In genomic region chr4:145937990-145938611, GRCh38 we compare ENCODE assay signal across 8 cellular contexts. TPM values are rescaled to one million over a fixed set of nuclear protein-coding genes. Genes with fewer than 3 reads are reported as not detected.
DNase-seq lines count a peak whose midpoint lies in the region; ATAC-seq and TF ChIP-seq lines count a peak whose summit lies in the region.

No MANE protein-coding gene starts in this region.

- H3K27ac ChIP-seq in ectodermal cell (ENCODE audit: insufficient read depth, low read depth, low read length, poor library complexity, severe bottlenecking): peak overlapping the region; percentile 62
- H3K27ac ChIP-seq in mesodermal cell (ENCODE audit: low read depth, low read length, severe bottlenecking): peak overlapping the region; percentile 86

- H3K4me1 Mint-ChIP-seq in stimulated activated memory B cell treated with anti-CD40 and anti-IgM and Interleukin-4, amounts not matched to agents 10 μg/mL and 1 μg/mL and 100 μg/mL, for 72 hours: peaks cover 30% of the 10 kb centered on the region

- DNase-seq in NCI-H2107 treated with DMSO at 0.1 percent for 48 hours (lab: John Stamatoyannopoulos, UW; ENCODE audit: unreplicated experiment) (peak; percentile 12), NCI-H2107 (lab: John Stamatoyannopoulos, UW) (no peak), LNCaP clone FGC (ENCODE audit: low read depth) (no peak)
- peak; percentile 35 for DNase-seq in activated CD4-positive, alpha-beta T cell treated with anti-CD3 and anti-CD28 coated beads, Interleukin-2, amount 50 U/mL, for 1 hour

- peak overlapping the region; percentile 88 for H3K27ac Mint-ChIP-seq in stimulated activated memory B cell treated with anti-CD40 and anti-IgM and Interleukin-4, amounts not matched to agents 10 μg/mL and 1 μg/mL and 100 μg/mL, for 72 hours

- no peak for TF ChIP-seq CTCF in LNCaP clone FGC (IDR thresholded peaks at IDR 0.05; ENCODE audit: control insufficient read depth, extremely low read depth, insufficient read depth)

- H3K36me3 ChIP-seq in ectodermal cell (ENCODE audit: control insufficient read depth, insufficient read depth, low read length) (no peaks in the 10 kb centered on the region), mesodermal cell (ENCODE audit: control insufficient read depth, insufficient read depth, low read length) (peaks cover 5% of the 10 kb centered on the region)

- ATAC-seq in stimulated activated memory B cell treated with anti-CD40 and anti-IgM and Interleukin-4, amounts not matched to agents 10 μg/mL and 1 μg/mL and 100 μg/mL, for 72 hours: peak; percentile 67
- ATAC-seq in HG03039 (IDR thresholded peaks at IDR 0.05; ENCODE audit: unreplicated experiment): no peak

- H3K9me3 ChIP-seq in ectodermal cell (ENCODE audit: control insufficient read depth, low read length): no peaks in the 10 kb centered on the region
- H3K9me3 ChIP-seq in mesodermal cell (ENCODE audit: control insufficient read depth, low read length): no peaks in the 10 kb centered on the region

- no peaks in the 10 kb centered on the region for H3K9me3 Mint-ChIP-seq in stimulated activated memory B cell treated with anti-CD40 and anti-IgM and Interleukin-4, amounts not matched to agents 10 μg/mL and 1 μg/mL and 100 μg/mL, for 72 hours

- H3K4me3 Mint-ChIP-seq in stimulated activated memory B cell treated with anti-CD40 and anti-IgM and Interleukin-4, amounts not matched to agents 10 μg/mL and 1 μg/mL and 100 μg/mL, for 72 hours: peak overlapping the region; percentile 92

- peaks cover 17% of the 10 kb centered on the region for H3K27me3 ChIP-seq in ectodermal cell (ENCODE audit: control insufficient read depth, insufficient read depth, low read length, poor library complexity, severe bottlenecking)

- WGBS in ectodermal cell, 2 experiments: 0 to 1% methylated on average over 5 to 15 of the region's 18 CpGs
- WGBS in mesodermal cell (ENCODE audit: insufficient coverage in 2 of 2), 2 experiments: 0% methylated on average over 3 to 6 of the region's 18 CpGs

- peaks cover 7% of the 10 kb centered on the region for H3K4me1 ChIP-seq in ectodermal cell (ENCODE audit: control insufficient read depth, insufficient read depth, low read length)
- peaks cover 6% of the 10 kb centered on the region for H3K4me1 ChIP-seq in mesodermal cell (ENCODE audit: control insufficient read depth, insufficient read depth, low read length, poor library complexity, severe bottlenecking)

- H3K27me3 Mint-ChIP-seq in stimulated activated memory B cell treated with anti-CD40 and anti-IgM and Interleukin-4, amounts not matched to agents 10 μg/mL and 1 μg/mL and 100 μg/mL, for 72 hours: no peaks in the 10 kb centered on the region

- no peaks in the 10 kb centered on the region for H3K36me3 Mint-ChIP-seq in stimulated activated memory B cell treated with anti-CD40 and anti-IgM and Interleukin-4, amounts not matched to agents 10 μg/mL and 1 μg/mL and 100 μg/mL, for 72 hours

- H3K4me3 ChIP-seq in LNCaP clone FGC (ENCODE audit: low read depth, low read length): peak overlapping the region; percentile 85
- H3K4me3 ChIP-seq in ectodermal cell (ENCODE audit: insufficient read depth, low read depth, low read length): peak overlapping the region; percentile 70
- peak overlapping the region; percentile 88 for H3K4me3 ChIP-seq in mesodermal cell (ENCODE audit: extremely low read depth, insufficient read depth, low read length, poor library complexity, severe bottlenecking)

RNA-seq across cellular contexts. Expression of gene ZNF827, which starts 0.5 kb away (rescaled TPM):
- polyA plus RNA-seq in ectodermal cell (2013, experiment 1 of 4): 16.7 TPM
- polyA plus RNA-seq in ectodermal cell (2013, experiment 2 of 4): 17.7 TPM
- 13.1 TPM for polyA plus RNA-seq in ectodermal cell (2013, experiment 3 of 4)
- 19.0 TPM for polyA plus RNA-seq in ectodermal cell (2013, experiment 4 of 4)
- 16.4 TPM for polyA plus RNA-seq in mesodermal cell (2013, experiment 1 of 2)
- polyA plus RNA-seq in mesodermal cell (2013, experiment 2 of 2): 10.0 TPM

Comparison
In these comparisons a context has a peak if more than half of its experiments do, and no peak if none do; other contexts are left out.
1. DNase-seq: peak in NCI-H2107 treated with DMSO at 0.1 percent for 48 hours (single experiment) and activated CD4-positive, alpha-beta T cell treated with anti-CD3 and anti-CD28 coated beads, Interleukin-2, amount 50 U/mL, for 1 hour (single experiment); none in NCI-H2107 (single experiment) and LNCaP clone FGC (single experiment).
2. Peak in every context shown above with its lines, with median percentiles within 50 percentile points of each other: H3K4me3 ChIP-seq.